Comparison of ENCODE assay signal across 8 cellular contexts in the genomic region with DNA sequence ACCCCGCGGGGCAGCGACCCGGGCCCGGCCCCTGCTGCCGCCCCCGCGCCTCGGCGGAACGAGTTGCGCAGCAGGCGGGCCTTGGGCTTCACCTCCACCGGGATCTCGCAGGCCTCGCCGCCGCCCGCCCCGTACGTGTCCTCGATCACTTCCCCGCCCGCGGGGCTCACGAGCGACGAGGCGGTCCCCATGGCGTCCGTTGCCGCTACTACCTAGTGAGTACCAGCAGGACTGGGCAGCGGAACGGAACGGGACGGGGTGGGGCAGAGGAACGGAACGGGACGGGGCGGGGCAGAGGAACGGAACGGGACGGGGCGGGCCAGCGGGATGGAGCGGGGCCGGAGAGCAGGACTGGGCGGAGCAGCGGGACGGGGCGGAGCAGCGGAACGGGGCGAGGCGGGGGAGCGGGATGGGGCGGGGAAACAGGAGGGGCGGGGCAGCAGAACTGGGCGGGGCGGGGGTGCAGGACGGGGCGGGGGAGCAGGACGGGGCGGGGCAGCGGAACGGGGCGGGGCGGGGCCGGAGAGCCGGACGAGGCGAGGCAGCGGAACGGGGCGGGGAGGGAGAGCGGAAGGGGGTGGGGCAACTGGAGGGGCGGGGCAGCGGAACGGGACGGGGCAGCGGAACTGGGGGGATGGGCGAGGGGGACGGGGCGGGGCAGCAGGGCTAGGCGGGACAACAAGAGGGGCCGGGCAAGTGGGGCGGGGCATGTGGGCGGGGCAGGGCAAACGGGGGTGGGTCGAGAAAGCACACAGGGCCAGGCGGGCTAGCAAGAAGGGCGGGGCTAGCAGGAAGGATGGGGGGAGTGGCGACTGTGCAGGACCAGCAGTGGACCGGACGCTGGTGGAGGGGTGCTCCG. TPM values are rescaled to one million over a fixed set of nuclear protein-coding genes. Genes with fewer than 3 reads are reported as not detected.
DNase-seq lines count a peak whose midpoint lies in the region; TF ChIP-seq lines count a peak whose summit lies in the region.

A gene with protein sequence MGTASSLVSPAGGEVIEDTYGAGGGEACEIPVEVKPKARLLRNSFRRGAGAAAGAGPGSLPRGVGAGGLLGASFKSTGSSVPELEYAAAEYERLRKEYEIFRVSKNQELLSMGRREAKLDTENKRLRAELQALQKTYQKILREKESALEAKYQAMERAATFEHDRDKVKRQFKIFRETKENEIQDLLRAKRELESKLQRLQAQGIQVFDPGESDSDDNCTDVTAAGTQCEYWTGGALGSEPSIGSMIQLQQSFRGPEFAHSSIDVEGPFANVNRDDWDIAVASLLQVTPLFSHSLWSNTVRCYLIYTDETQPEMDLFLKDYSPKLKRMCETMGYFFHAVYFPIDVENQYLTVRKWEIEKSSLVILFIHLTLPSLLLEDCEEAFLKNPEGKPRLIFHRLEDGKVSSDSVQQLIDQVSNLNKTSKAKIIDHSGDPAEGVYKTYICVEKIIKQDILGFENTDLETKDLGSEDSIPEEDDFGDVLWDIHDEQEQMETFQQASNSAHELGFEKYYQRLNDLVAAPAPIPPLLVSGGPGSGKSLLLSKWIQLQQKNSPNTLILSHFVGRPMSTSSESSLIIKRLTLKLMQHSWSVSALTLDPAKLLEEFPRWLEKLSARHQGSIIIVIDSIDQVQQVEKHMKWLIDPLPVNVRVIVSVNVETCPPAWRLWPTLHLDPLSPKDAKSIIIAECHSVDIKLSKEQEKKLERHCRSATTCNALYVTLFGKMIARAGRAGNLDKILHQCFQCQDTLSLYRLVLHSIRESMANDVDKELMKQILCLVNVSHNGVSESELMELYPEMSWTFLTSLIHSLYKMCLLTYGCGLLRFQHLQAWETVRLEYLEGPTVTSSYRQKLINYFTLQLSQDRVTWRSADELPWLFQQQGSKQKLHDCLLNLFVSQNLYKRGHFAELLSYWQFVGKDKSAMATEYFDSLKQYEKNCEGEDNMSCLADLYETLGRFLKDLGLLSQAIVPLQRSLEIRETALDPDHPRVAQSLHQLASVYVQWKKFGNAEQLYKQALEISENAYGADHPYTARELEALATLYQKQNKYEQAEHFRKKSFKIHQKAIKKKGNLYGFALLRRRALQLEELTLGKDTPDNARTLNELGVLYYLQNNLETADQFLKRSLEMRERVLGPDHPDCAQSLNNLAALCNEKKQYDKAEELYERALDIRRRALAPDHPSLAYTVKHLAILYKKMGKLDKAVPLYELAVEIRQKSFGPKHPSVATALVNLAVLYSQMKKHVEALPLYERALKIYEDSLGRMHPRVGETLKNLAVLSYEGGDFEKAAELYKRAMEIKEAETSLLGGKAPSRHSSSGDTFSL (N-terminal part only) (minus strand): TSS at position 245 of the 859 bp plus-strand sequence. CDS start 54 bp downstream, at position 191.

- H3K27ac ChIP-seq in effector memory CD4-positive, alpha-beta T cell (ENCODE audit: insufficient read depth, low read length, poor library complexity, severe bottlenecking): peak within 1 kb of the TSS; percentile 67
- H3K27ac ChIP-seq in mesenchymal stem cell (ENCODE audit: low read length, poor library complexity, severe bottlenecking): peak within 1 kb of the TSS; percentile 97

- H2AFZ ChIP-seq in mesenchymal stem cell (ENCODE audit: low read depth, low read length): peak within 1 kb of the TSS; percentile 100

- DNase-seq in CMK (ENCODE audit: low read depth): peak; percentile 89
- peak; percentile 98 for DNase-seq in GM20000 (ENCODE audit: low spot score)
- peak; percentile 91 for DNase-seq in HT-29 (ENCODE audit: low spot score)
- peak; percentile 97 for DNase-seq in NOMO-1 treated with DMSO at 0.1 percent for 48 hours (lab: John Stamatoyannopoulos, UW; ENCODE audit: unreplicated experiment)
- peak; percentile 96 to 98 for DNase-seq in activated CD8-positive, alpha-beta memory T cell treated with anti-CD3 and anti-CD28 coated beads for 4 hours (ENCODE audit: low read depth in 2 of 2)
- peak; percentile 91 to 98 (median 94) for DNase-seq in effector memory CD4-positive, alpha-beta T cell
- peak; percentile 96 for DNase-seq in mesenchymal stem cell
- peak; percentile 99 for DNase-seq in stimulated activated CD8-positive, alpha-beta memory T cell treated with anti-CD3 and anti-CD28 coated beads, Interleukin-15, amount 100 ng/mL, for 1 hour (ENCODE audit: low read depth)

- peak within 1 kb of the TSS; percentile 95 for H2BK5ac ChIP-seq in mesenchymal stem cell (ENCODE audit: low read depth, low read length, poor library complexity, severe bottlenecking)

- H2BK15ac ChIP-seq in mesenchymal stem cell (ENCODE audit: low read depth, poor library complexity, severe bottlenecking): peak within 1 kb of the TSS; percentile 83

- H2AK5ac ChIP-seq in mesenchymal stem cell (ENCODE audit: low read length, severe bottlenecking): no peak within 1 kb of the TSS

- H4K8ac ChIP-seq in mesenchymal stem cell (ENCODE audit: low read length): peak within 1 kb of the TSS; percentile 97

- H3K18ac ChIP-seq in mesenchymal stem cell (ENCODE audit: low read depth in 1 of 2, low read length in 2 of 2): peak within 1 kb of the TSS; percentile 97 to 98

- H3K36me3 ChIP-seq in effector memory CD4-positive, alpha-beta T cell (ENCODE audit: control insufficient read depth, insufficient read depth, low read length): no peaks in the 10 kb centered on the region
- H3K36me3 ChIP-seq in mesenchymal stem cell (ENCODE audit: control insufficient read depth in 1 of 2, insufficient read depth in 2 of 2, low read depth in 1 of 2, low read length in 2 of 2): peaks cover 0 to 17% of the 10 kb centered on the region in 2 experiments

- H2BK12ac ChIP-seq in mesenchymal stem cell (ENCODE audit: low read length in 2 of 2): peak within 1 kb of the TSS in 1 of 2 experiments; percentile 54

- peak within 1 kb of the TSS; percentile 90 to 94 for H3K4ac ChIP-seq in mesenchymal stem cell (ENCODE audit: low read depth in 1 of 2, low read length in 2 of 2)

- H3K9me3 ChIP-seq in effector memory CD4-positive, alpha-beta T cell (ENCODE audit: control insufficient read depth, low read length): no peaks in the 10 kb centered on the region
- no peaks in the 10 kb centered on the region for H3K9me3 ChIP-seq in mesenchymal stem cell (ENCODE audit: control insufficient read depth, low read length)

- H3K9ac ChIP-seq in mesenchymal stem cell (ENCODE audit: low read length): peak within 1 kb of the TSS; percentile 94

- no peak for TF ChIP-seq CTCF in GM20000 (IDR thresholded peaks at IDR 0.05; ENCODE audit: extremely low read depth, missing control alignments)

- 5% methylated on average over 56 of the region's 96 CpGs for WGBS in mesenchymal stem cell

- H3K4me2 ChIP-seq in mesenchymal stem cell (ENCODE audit: low read length, poor library complexity, severe bottlenecking): peak within 1 kb of the TSS; percentile 86

- no peaks in the 10 kb centered on the region for H3K27me3 ChIP-seq in effector memory CD4-positive, alpha-beta T cell (replicated peaks; ENCODE audit: control insufficient read depth, insufficient read depth, low read length, poor library complexity, severe bottlenecking)
- no peaks in the 10 kb centered on the region for H3K27me3 ChIP-seq in mesenchymal stem cell (ENCODE audit: control insufficient read depth in 1 of 2, insufficient read depth in 1 of 2, low read length in 2 of 2)

- peak within 1 kb of the TSS; percentile 95 for H4K91ac ChIP-seq in mesenchymal stem cell (ENCODE audit: low read length)

- peaks cover 5% of the 10 kb centered on the region for H3K79me1 ChIP-seq in mesenchymal stem cell (replicated peaks; ENCODE audit: low read length, poor library complexity, severe bottlenecking)

- H3K4me3 ChIP-seq in effector memory CD4-positive, alpha-beta T cell (ENCODE audit: insufficient read depth, low read depth, low read length, poor library complexity, severe bottlenecking): peak within 1 kb of the TSS; percentile 72
- H3K4me3 ChIP-seq in mesenchymal stem cell (ENCODE audit: insufficient read depth in 1 of 2, low read depth in 1 of 2, low read length in 2 of 2): peak within 1 kb of the TSS; percentile 85 to 94

- H2BK120ac ChIP-seq in mesenchymal stem cell (ENCODE audit: low read depth, low read length): peak within 1 kb of the TSS; percentile 61

- peak within 1 kb of the TSS in 1 of 2 experiments; percentile 63 for H3K23ac ChIP-seq in mesenchymal stem cell (ENCODE audit: low read length in 2 of 2)

- H3K14ac ChIP-seq in mesenchymal stem cell (ENCODE audit: low read length in 2 of 2): peak within 1 kb of the TSS in 1 of 2 experiments; percentile 98

- H3K4me1 ChIP-seq in effector memory CD4-positive, alpha-beta T cell (ENCODE audit: control insufficient read depth, insufficient read depth, low read length, poor library complexity, severe bottlenecking): peaks cover 21% of the 10 kb centered on the region
- peaks cover 4% of the 10 kb centered on the region for H3K4me1 ChIP-seq in mesenchymal stem cell (ENCODE audit: control insufficient read depth, insufficient read depth, low read depth, low read length)

RNA-seq across cellular contexts. Expression of the gene that starts here (rescaled TPM):
- 8.8 and 13.5 TPM in 2 replicates for total RNA-seq in HT-29 (2014; rRNA removed; shearing (Covaris generic))
- polyA plus RNA-seq in mesenchymal stem cell (2013, experiment 1 of 2): 19.7 TPM
- polyA plus RNA-seq in mesenchymal stem cell (2013, experiment 2 of 2): 21.0 TPM

Comparison
In these comparisons a context has a peak if more than half of its experiments do, and no peak if none do; other contexts are left out.
1. Peak in every context shown above with its lines: DNase-seq, H3K4me3 ChIP-seq and H3K27ac ChIP-seq.